15 cellular contexts compared by ENCODE assay signal in genomic region chr17:9842057-9842758, GRCh38. TPM values are rescaled to one million over a fixed set of nuclear protein-coding genes. Genes with fewer than 3 reads are reported as not detected.
DNase-seq lines count a peak whose midpoint lies in the region; ATAC-seq, FAIRE-seq and TF ChIP-seq lines count a peak whose summit lies in the region.
"Had no signal": no experiment of that assay in that cellular context is flagged by ENCODE, and none has a peak within 500 bp of the region (broad histone marks: within the 10 kb centered on the region; RNA-seq: fewer than 3 reads in every experiment).

No MANE protein-coding gene starts in this region.

- H3F3A ChIP-seq in smooth muscle cell (ENCODE audit: low read depth), result no peaks in the 10 kb centered on the region

- no peaks in the 10 kb centered on the region for H3K36me3 Mint-ChIP-seq in activated CD4-positive, alpha-beta memory T cell treated with anti-CD3 and anti-CD28 coated beads, Interleukin-2, amount 10 ng/mL, durations not matched to agents 7 days and 5 days (ENCODE audit: low read depth)

- H3K9ac ChIP-seq in smooth muscle cell (ENCODE audit: low read depth), result no peak overlapping the region
- H3K9ac ChIP-seq: SK-N-SH had no signal

- DNase-seq in GM03348 (ENCODE audit: low spot score) (peak; percentile 50), cerebellar cortex (ENCODE audit: low spot score) (peak; percentile 82), smooth muscle cell (lab: John Stamatoyannopoulos, UW; ENCODE audit: unreplicated experiment) (no peak), GM12892 (ENCODE audit: insufficient read length) (no peak), NCI-H748 treated with DMSO at 0.1 percent for 48 hours (lab: John Stamatoyannopoulos, UW) (no peak)
- DNase-seq in activated CD4-positive, alpha-beta memory T cell treated with anti-CD3 and anti-CD28 coated beads, Interleukin-2, amount 10 ng/mL, durations not matched to agents 7 days and 5 days, result no peak
- DNase-seq: activated CD8-positive, alpha-beta memory T cell treated with anti-CD3 and anti-CD28 coated beads for 24 hours; HCEC 1CT; NCI-H1694 treated with DMSO at 0.1 percent for 48 hours; SK-N-SH had no signal

- H3K9me3 ChIP-seq in smooth muscle cell (replicated peaks; ENCODE audit: low read depth), result no peaks in the 10 kb centered on the region
- H3K9me3 ChIP-seq: SK-N-SH had no signal

- POLR2A ChIA-PET in activated CD4-positive, alpha-beta memory T cell treated with anti-CD3 and anti-CD28 coated beads, Interleukin-2, amount 10 ng/mL, durations not matched to agents 7 days and 5 days (lab: Charles Lee), result no interaction called here

- no peaks in the 10 kb centered on the region for H3K9me3 Mint-ChIP-seq in activated CD4-positive, alpha-beta memory T cell treated with anti-CD3 and anti-CD28 coated beads, Interleukin-2, amount 10 ng/mL, durations not matched to agents 7 days and 5 days
- H3K9me3 Mint-ChIP-seq: central memory CD8-positive, alpha-beta T cell had no signal

- no peak for TF ChIP-seq POLR2A in GM12892 (IDR thresholded peaks at IDR 0.05; ENCODE audit: low read depth, low read length)

- H3K4me3 ChIP-seq in smooth muscle cell, result no peak overlapping the region

- WGBS in smooth muscle cell (ENCODE audit: low lambda C conversion rate), result 66% methylated on average over 14 of the region's 14 CpGs

- no peaks in the 10 kb centered on the region for H3K4me1 ChIP-seq in smooth muscle cell (ENCODE audit: low read depth)

- H3K36me3 ChIP-seq in smooth muscle cell (ENCODE audit: low read depth), result no peaks in the 10 kb centered on the region

- H3K27ac ChIP-seq in layer of hippocampus (ENCODE audit: low read depth, low read length) (peak overlapping the region; percentile 68), smooth muscle cell (ENCODE audit: low read depth) (peak overlapping the region; percentile 59)
- H3K27ac ChIP-seq: HL-60 had no signal

- no peak for FAIRE-seq in GM12892 (lab: Jason Lieb, UNC)

- H3K27me3 Mint-ChIP-seq in activated CD4-positive, alpha-beta memory T cell treated with anti-CD3 and anti-CD28 coated beads, Interleukin-2, amount 10 ng/mL, durations not matched to agents 7 days and 5 days, result no peaks in the 10 kb centered on the region

- no peaks in the 10 kb centered on the region for H4K20me1 ChIP-seq in smooth muscle cell (ENCODE audit: low read depth)

- CTCF ChIA-PET in activated CD4-positive, alpha-beta memory T cell treated with anti-CD3 and anti-CD28 coated beads, Interleukin-2, amount 10 ng/mL, durations not matched to agents 7 days and 5 days (lab: Charles Lee), result no interaction called here

- no peak overlapping the region for H3K27ac Mint-ChIP-seq in activated CD4-positive, alpha-beta memory T cell treated with anti-CD3 and anti-CD28 coated beads, Interleukin-2, amount 10 ng/mL, durations not matched to agents 7 days and 5 days
- H3K27ac Mint-ChIP-seq: progenitor cell of endocrine pancreas had no signal

- TF ChIP-seq CTCF in smooth muscle cell (IDR thresholded peaks at IDR 0.05; ENCODE audit: borderline replicate concordance, insufficient read depth, poor library complexity, severe bottlenecking), result no peak

- peak overlapping the region; percentile 90 for H2AFZ ChIP-seq in smooth muscle cell (ENCODE audit: low read depth)

- no peak for ATAC-seq in GM18868 (IDR thresholded peaks at IDR 0.05; ENCODE audit: unreplicated experiment)

- H3K27me3 ChIP-seq in layer of hippocampus (ENCODE audit: control insufficient read depth, insufficient read depth, low read length), result no peaks in the 10 kb centered on the region
- H3K27me3 ChIP-seq in smooth muscle cell (ENCODE audit: low read depth), result no peaks in the 10 kb centered on the region

- H3K4me3 Mint-ChIP-seq in activated CD4-positive, alpha-beta memory T cell treated with anti-CD3 and anti-CD28 coated beads, Interleukin-2, amount 10 ng/mL, durations not matched to agents 7 days and 5 days, result no peak overlapping the region
- H3K4me3 Mint-ChIP-seq: central memory CD8-positive, alpha-beta T cell had no signal

- no peaks in the 10 kb centered on the region for H3K4me1 Mint-ChIP-seq in activated CD4-positive, alpha-beta memory T cell treated with anti-CD3 and anti-CD28 coated beads, Interleukin-2, amount 10 ng/mL, durations not matched to agents 7 days and 5 days
- H3K4me1 Mint-ChIP-seq: central memory CD8-positive, alpha-beta T cell had no signal

- H3K4me2 ChIP-seq in smooth muscle cell, result peak overlapping the region; percentile 26
- H3K4me2 ChIP-seq: SK-N-SH had no signal

- H3K79me2 ChIP-seq in smooth muscle cell (ENCODE audit: low read depth), result no peaks in the 10 kb centered on the region

RNA-seq across cellular contexts. Expression of gene GLP2R, which starts 16.5 kb away (rescaled TPM):
- total RNA-seq in smooth muscle cell, result 0.18 and 0.45 TPM in 2 replicates
- polyA plus RNA-seq in smooth muscle cell, result 0.03 and 0.73 TPM in 2 replicates
- total RNA-seq in activated CD4-positive, alpha-beta memory T cell treated with anti-CD3 and anti-CD28 coated beads, Interleukin-2, amount 10 ng/mL, durations not matched to agents 7 days and 5 days, result not detected
- not detected for polyA plus RNA-seq in GM12892 (2012; ENCODE audit: missing spikeins)
- total RNA-seq: progenitor cell of endocrine pancreas had no signal
- polyA plus RNA-seq: SK-N-SH had no signal

RNA-seq across cellular contexts. Expression of gene GSG1L2, which starts 20.3 kb away (rescaled TPM):
- total RNA-seq in smooth muscle cell, result not detected in 2 replicates
- polyA plus RNA-seq in smooth muscle cell, result not detected in 2 replicates
- not detected for total RNA-seq in activated CD4-positive, alpha-beta memory T cell treated with anti-CD3 and anti-CD28 coated beads, Interleukin-2, amount 10 ng/mL, durations not matched to agents 7 days and 5 days
- polyA plus RNA-seq in GM12892 (2012; ENCODE audit: missing spikeins), result not detected
- total RNA-seq: progenitor cell of endocrine pancreas had no signal
- polyA plus RNA-seq: SK-N-SH had no signal

RNA-seq across cellular contexts. Expression of gene DHRS7C, which starts 50.8 kb away (rescaled TPM):
- total RNA-seq in smooth muscle cell, result not detected in 2 replicates
- polyA plus RNA-seq in smooth muscle cell, result not detected in 2 replicates
- total RNA-seq in activated CD4-positive, alpha-beta memory T cell treated with anti-CD3 and anti-CD28 coated beads, Interleukin-2, amount 10 ng/mL, durations not matched to agents 7 days and 5 days, result not detected
- not detected for polyA plus RNA-seq in GM12892 (2012; ENCODE audit: missing spikeins)
- total RNA-seq: progenitor cell of endocrine pancreas had no signal
- polyA plus RNA-seq: SK-N-SH had no signal

Comparison
In these comparisons a context has a peak if more than half of its experiments do, and no peak if none do; other contexts are left out.
1. DNase-seq: peak in GM03348 (single experiment) and cerebellar cortex (single experiment); none in smooth muscle cell (single experiment), activated CD4-positive, alpha-beta memory T cell treated with anti-CD3 and anti-CD28 coated beads, Interleukin-2, amount 10 ng/mL, durations not matched to agents 7 days and 5 days (single experiment), GM12892 (single experiment) and NCI-H748 treated with DMSO at 0.1 percent for 48 hours (single experiment).